1 cellular context compared by ENCODE assay signal in genomic region chr13:50030315-50030714, GRCh38.
A peak's percentile ranks its signal among the peaks of the same experiment; 100 is the strongest.
TF ChIP-seq lines count a peak whose summit lies in the region.

No MANE protein-coding gene starts in this region.

TF ChIP-seq in K562, 482 proteins besides CTCF, POLR2A, EP300 and RAD21:
- TF ChIP-seq POLR2H (tag; IDR thresholded peaks at IDR 0.05; ENCODE audit: low read depth) (peak; percentile 17; the same call in 1 of the 2 replicates), ZC3H4 (CRISPR knock-in tag; IDR thresholded peaks at IDR 0.05; ENCODE audit: borderline replicate concordance) (no peak), MTA1 (IDR thresholded peaks at IDR 0.05; ENCODE audit: borderline replicate concordance) (no peak), ATF4 (CRISPR knock-in tag; IDR thresholded peaks at IDR 0.05) (peak; percentile 68), ELK3 (CRISPR knock-in tag; IDR thresholded peaks at IDR 0.05) (no peak), EP400 (IDR thresholded peaks at IDR 0.05) (peak; percentile 39; the same call in 1 of the 2 replicates), SOX6 (IDR thresholded peaks at IDR 0.05) (peak; percentile 94), ZNF184 (CRISPR knock-in tag; IDR thresholded peaks at IDR 0.05) (no peak), SAP30 (IDR thresholded peaks at IDR 0.05; ENCODE audit: borderline replicate concordance, insufficient read depth, low read depth, low read length, poor library complexity, severe bottlenecking) (no peak), ARNT (IDR thresholded peaks at IDR 0.05) (no peak), JUND (IDR thresholded peaks at IDR 0.05; ENCODE audit: borderline replicate concordance, low read depth, low read length) (peak; percentile 52; the same call in 1 of the 2 replicates), JUND (tag; IDR thresholded peaks at IDR 0.05; ENCODE audit: borderline replicate concordance, low read depth, low read length) (peak; percentile 27; the same call in 1 of the 3 replicates), CXXC5 (CRISPR knock-in tag; IDR thresholded peaks at IDR 0.05) (peak; percentile 78), ETV6 (IDR thresholded peaks at IDR 0.05; ENCODE audit: borderline replicate concordance in 1 of 2, low read depth in 2 of 2, low read length in 1 of 2) (no peak), ETV6 (CRISPR knock-in tag; IDR thresholded peaks at IDR 0.05; ENCODE audit: borderline replicate concordance) (no peak), CEBPG (CRISPR knock-in tag; IDR thresholded peaks at IDR 0.05) (peak; percentile 91), CEBPG (tag; conservative IDR thresholded peaks at IDR 0.05 in 1 of 2, IDR thresholded peaks at IDR 0.05 in 1 of 2) (peak; percentile 84 to 94), SIX5 (IDR thresholded peaks at IDR 0.05; ENCODE audit: borderline replicate concordance in 1 of 2, insufficient read depth in 1 of 2, low read depth in 1 of 2, low read length in 2 of 2) (no peak), MAFK (IDR thresholded peaks at IDR 0.05; ENCODE audit: low read length) (no peak), HOXB6 (CRISPR knock-in tag; IDR thresholded peaks at IDR 0.05; ENCODE audit: borderline replicate concordance) (no peak), TCF7L2 (IDR thresholded peaks at IDR 0.05; ENCODE audit: low read depth, low read length) (no peak), ZNF311 (CRISPR knock-in tag; IDR thresholded peaks at IDR 0.05) (no peak), KAT8 (IDR thresholded peaks at IDR 0.05; ENCODE audit: low read depth) (no peak), TRIM24 (IDR thresholded peaks at IDR 0.05) (peak; percentile 47 to 65; a peak in 1 of 4 replicates), ATF3 (IDR thresholded peaks at IDR 0.05) (peak; percentile 90), ATF3 (CRISPR knock-in tag; conservative IDR thresholded peaks at IDR 0.05) (no peak), ATF7 (IDR thresholded peaks at IDR 0.05) (peak; percentile 80; the same call in 1 of the 2 replicates), FOXM1 (IDR thresholded peaks at IDR 0.05; ENCODE audit: low read depth) (peak; percentile 35; the same call in 1 of the 2 replicates), FOXM1 (CRISPR knock-in tag; IDR thresholded peaks at IDR 0.05; ENCODE audit: low read depth) (no peak)
- TF ChIP-seq, protein P1, sequence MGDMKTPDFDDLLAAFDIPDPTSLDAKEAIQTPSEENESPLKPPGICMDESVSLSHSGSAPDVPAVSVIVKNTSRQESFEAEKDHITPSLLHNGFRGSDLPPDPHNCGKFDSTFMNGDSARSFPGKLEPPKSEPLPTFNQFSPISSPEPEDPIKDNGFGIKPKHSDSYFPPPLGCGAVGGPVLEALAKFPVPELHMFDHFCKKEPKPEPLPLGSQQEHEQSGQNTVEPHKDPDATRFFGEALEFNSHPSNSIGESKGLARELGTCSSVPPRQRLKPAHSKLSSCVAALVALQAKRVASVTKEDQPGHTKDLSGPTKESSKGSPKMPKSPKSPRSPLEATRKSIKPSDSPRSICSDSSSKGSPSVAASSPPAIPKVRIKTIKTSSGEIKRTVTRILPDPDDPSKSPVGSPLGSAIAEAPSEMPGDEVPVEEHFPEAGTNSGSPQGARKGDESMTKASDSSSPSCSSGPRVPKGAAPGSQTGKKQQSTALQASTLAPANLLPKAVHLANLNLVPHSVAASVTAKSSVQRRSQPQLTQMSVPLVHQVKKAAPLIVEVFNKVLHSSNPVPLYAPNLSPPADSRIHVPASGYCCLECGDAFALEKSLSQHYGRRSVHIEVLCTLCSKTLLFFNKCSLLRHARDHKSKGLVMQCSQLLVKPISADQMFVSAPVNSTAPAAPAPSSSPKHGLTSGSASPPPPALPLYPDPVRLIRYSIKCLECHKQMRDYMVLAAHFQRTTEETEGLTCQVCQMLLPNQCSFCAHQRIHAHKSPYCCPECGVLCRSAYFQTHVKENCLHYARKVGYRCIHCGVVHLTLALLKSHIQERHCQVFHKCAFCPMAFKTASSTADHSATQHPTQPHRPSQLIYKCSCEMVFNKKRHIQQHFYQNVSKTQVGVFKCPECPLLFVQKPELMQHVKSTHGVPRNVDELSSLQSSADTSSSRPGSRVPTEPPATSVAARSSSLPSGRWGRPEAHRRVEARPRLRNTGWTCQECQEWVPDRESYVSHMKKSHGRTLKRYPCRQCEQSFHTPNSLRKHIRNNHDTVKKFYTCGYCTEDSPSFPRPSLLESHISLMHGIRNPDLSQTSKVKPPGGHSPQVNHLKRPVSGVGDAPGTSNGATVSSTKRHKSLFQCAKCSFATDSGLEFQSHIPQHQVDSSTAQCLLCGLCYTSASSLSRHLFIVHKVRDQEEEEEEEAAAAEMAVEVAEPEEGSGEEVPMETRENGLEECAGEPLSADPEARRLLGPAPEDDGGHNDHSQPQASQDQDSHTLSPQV (IDR thresholded peaks at IDR 0.05): 0 out of 2 replicates have a peak, but pooled peaks have one; percentile 39
- TF ChIP-seq, protein P2, sequence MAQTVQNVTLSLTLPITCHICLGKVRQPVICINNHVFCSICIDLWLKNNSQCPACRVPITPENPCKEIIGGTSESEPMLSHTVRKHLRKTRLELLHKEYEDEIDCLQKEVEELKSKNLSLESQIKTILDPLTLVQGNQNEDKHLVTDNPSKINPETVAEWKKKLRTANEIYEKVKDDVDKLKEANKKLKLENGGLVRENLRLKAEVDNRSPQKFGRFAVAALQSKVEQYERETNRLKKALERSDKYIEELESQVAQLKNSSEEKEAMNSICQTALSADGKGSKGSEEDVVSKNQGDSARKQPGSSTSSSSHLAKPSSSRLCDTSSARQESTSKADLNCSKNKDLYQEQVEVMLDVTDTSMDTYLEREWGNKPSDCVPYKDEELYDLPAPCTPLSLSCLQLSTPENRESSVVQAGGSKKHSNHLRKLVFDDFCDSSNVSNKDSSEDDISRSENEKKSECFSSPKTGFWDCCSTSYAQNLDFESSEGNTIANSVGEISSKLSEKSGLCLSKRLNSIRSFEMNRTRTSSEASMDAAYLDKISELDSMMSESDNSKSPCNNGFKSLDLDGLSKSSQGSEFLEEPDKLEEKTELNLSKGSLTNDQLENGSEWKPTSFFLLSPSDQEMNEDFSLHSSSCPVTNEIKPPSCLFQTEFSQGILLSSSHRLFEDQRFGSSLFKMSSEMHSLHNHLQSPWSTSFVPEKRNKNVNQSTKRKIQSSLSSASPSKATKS (CRISPR knock-in tag; IDR thresholded peaks at IDR 0.05): no peak
